In genomic region chr18:63578357-63578958, GRCh38 we compare ENCODE assay signal across 9 cellular contexts. TPM values are rescaled to one million over a fixed set of nuclear protein-coding genes. Genes with fewer than 3 reads are reported as not detected.
DNase-seq lines count a peak whose midpoint lies in the region; ATAC-seq and TF ChIP-seq lines count a peak whose summit lies in the region.
"Had no signal": no experiment of that assay in that cellular context is flagged by ENCODE, and none has a peak within 500 bp of the region (broad histone marks: within the 10 kb centered on the region; RNA-seq: fewer than 3 reads in every experiment).

No MANE protein-coding gene starts in this region.

- no peaks in the 10 kb centered on the region for H3K27me3 ChIP-seq in BE2C

- H3K4me1 ChIP-seq in BE2C, result no peaks in the 10 kb centered on the region

- ATAC-seq in GM18498 (IDR thresholded peaks at IDR 0.05; ENCODE audit: unreplicated experiment), result peak; percentile 64

- no peaks in the 10 kb centered on the region for H3K9me3 ChIP-seq in BE2C

- TF ChIP-seq CTCF in BE2C (IDR thresholded peaks at IDR 0.05; ENCODE audit: low read depth, low read length) (peak; percentile 59), fibroblast of villous mesenchyme (IDR thresholded peaks at IDR 0.05; ENCODE audit: insufficient read depth, low read depth, low read length) (peak; percentile 76)

- no peak overlapping the region for H3K4me3 ChIP-seq in BE2C (ENCODE audit: low read depth, low read length)
- no peak overlapping the region for H3K4me3 ChIP-seq in fibroblast of villous mesenchyme (ENCODE audit: low read depth, low read length)

- no peaks in the 10 kb centered on the region for H3K36me3 ChIP-seq in BE2C

- no peak for DNase-seq in BE2C
- DNase-seq in HuH-7 (ENCODE audit: low spot score), result peak; percentile 2
- peak; percentile 18 for DNase-seq in SHP77 treated with DMSO at 0.1 percent for 48 hours (lab: John Stamatoyannopoulos, UW)
- peak; percentile 53 for DNase-seq in fibroblast of villous mesenchyme (ENCODE audit: low read depth)
- DNase-seq in smooth muscle cell of the brain vasculature (ENCODE audit: low read depth, low spot score), result peak; percentile 9
- DNase-seq in activated gamma-delta T cell (lab: John Stamatoyannopoulos, UW), result no peak
- no peak for DNase-seq in T-helper 9 cell

RNA-seq across cellular contexts. Expression of gene SERPINB13, which starts 8.7 kb away (rescaled TPM):
- not detected for polyA plus RNA-seq in BE2C (2012; ENCODE audit: insufficient read depth, insufficient read length, low read depth)
- not detected in 2 replicates for total RNA-seq in fibroblast of villous mesenchyme
- total RNA-seq: pulmonary artery endothelial cell had no signal

RNA-seq across cellular contexts. Expression of gene SERPINB12, which starts 36.3 kb away (rescaled TPM):
- polyA plus RNA-seq in BE2C (2012; ENCODE audit: insufficient read depth, insufficient read length, low read depth), result not detected
- not detected in 2 replicates for total RNA-seq in fibroblast of villous mesenchyme
- total RNA-seq: pulmonary artery endothelial cell had no signal

Comparison
In these comparisons a context has a peak if more than half of its experiments do, and no peak if none do; other contexts are left out.
1. DNase-seq: peak in HuH-7 (single experiment), SHP77 treated with DMSO at 0.1 percent for 48 hours (single experiment), fibroblast of villous mesenchyme (single experiment) and smooth muscle cell of the brain vasculature (single experiment); none in BE2C (single experiment), activated gamma-delta T cell (single experiment) and T-helper 9 cell (single experiment).